ENCODE assay signal across 21 cellular contexts in genomic region chr19:3766520-3766919, GRCh38. TPM values are rescaled to one million over a fixed set of nuclear protein-coding genes. Genes with fewer than 3 reads are reported as not detected.
DNase-seq lines count a peak whose midpoint lies in the region; ATAC-seq and TF ChIP-seq lines count a peak whose summit lies in the region.
"Had no signal": no experiment of that assay in that cellular context is flagged by ENCODE, and none has a peak within 500 bp of the region (broad histone marks: within the 10 kb centered on the region; RNA-seq: fewer than 3 reads in every experiment).

No MANE protein-coding gene starts in this region.

- no peak for TF ChIP-seq CTCF in sigmoid colon (IDR thresholded peaks at IDR 0.05)

- peak; percentile 67 for DNase-seq in activated CD4-positive, alpha-beta T cell treated with anti-CD3 and anti-CD28 coated beads, Interleukin-2, amount 10 ng/mL, durations not matched to agents 24 days and 14 days
- no peak for DNase-seq in activated CD4-positive, alpha-beta T cell treated with anti-CD3 and anti-CD28 coated beads for 1 hour
- no peak for DNase-seq in activated T-helper 2 cell treated with anti-CD3 and anti-CD28 coated beads, Interferon-gamma antibody, Interleukin-2, Interleukin-4, amounts not matched to agents 10 μg/mL and 5 μg/mL and 100 μg/mL, durations not matched to agents 14 hours and 24 hours and 36 hours (ENCODE audit: low spot score)
- DNase-seq in sigmoid colon (peak; percentile 63), hippocampal formation (lab: John Stamatoyannopoulos, UW) (no peak)
- DNase-seq: HCEC 1CT; NCI-H1436 treated with DMSO at 0.1 percent for 48 hours; NCI-H226; SIG-M5; stimulated activated CD4-positive, alpha-beta T cell treated with anti-CD3 and anti-CD28 coated beads, Interleukin-4, amount 100 ng/mL, for 1 hour; T1000 had no signal

- intact Hi-C loops in activated CD4-positive, alpha-beta T cell treated with anti-CD3 and anti-CD28 coated beads, Interleukin-2, amount 10 ng/mL, durations not matched to agents 24 days and 14 days (cut with micrococcal nuclease) = no loop called here
- intact Hi-C loops in activated T-helper 2 cell treated with anti-CD3 and anti-CD28 coated beads, Interferon-gamma antibody, Interleukin-2, Interleukin-4, amounts not matched to agents 10 μg/mL and 5 μg/mL and 100 μg/mL, durations not matched to agents 14 hours and 24 hours and 36 hours (cut with micrococcal nuclease) = loop anchor here (10.0 kb wide), 2 partner anchors 218 to 418 kb away; partner anchors contain the start of genes ANKRD24, EEF2 and SIRT6
- intact Hi-C loops in sigmoid colon (cut with DNase I) = no loop called here

- H3K27me3 ChIP-seq in sigmoid colon = peaks cover 0 to 4% (median 0%) of the 10 kb centered on the region in 3 donors

- TF ChIP-seq POLR2A in sigmoid colon (IDR thresholded peaks at IDR 0.05) = no peak

- no peak for ATAC-seq in GM18517 (IDR thresholded peaks at IDR 0.05; ENCODE audit: unreplicated experiment)
- ATAC-seq: A549, gastroesophageal sphincter, sciatic nerve had no signal

- 76 to 87% methylated on average over 7 of the region's 7 CpGs for WGBS in sigmoid colon, 2 donors

- peak overlapping the region; percentile 34 for H3K27ac Mint-ChIP-seq in activated CD4-positive, alpha-beta T cell treated with anti-CD3 and anti-CD28 coated beads, Interleukin-2, amount 10 ng/mL, durations not matched to agents 24 days and 14 days
- H3K27ac Mint-ChIP-seq in activated T-helper 2 cell treated with anti-CD3 and anti-CD28 coated beads, Interferon-gamma antibody, Interleukin-2, Interleukin-4, amounts not matched to agents 10 μg/mL and 5 μg/mL and 100 μg/mL, durations not matched to agents 14 hours and 24 hours and 36 hours = peak overlapping the region; percentile 9

- peak overlapping the region; percentile 8 for H3K4me3 Mint-ChIP-seq in activated CD4-positive, alpha-beta T cell treated with anti-CD3 and anti-CD28 coated beads, Interleukin-2, amount 10 ng/mL, durations not matched to agents 24 days and 14 days
- no peak overlapping the region for H3K4me3 Mint-ChIP-seq in activated T-helper 2 cell treated with anti-CD3 and anti-CD28 coated beads, Interferon-gamma antibody, Interleukin-2, Interleukin-4, amounts not matched to agents 10 μg/mL and 5 μg/mL and 100 μg/mL, durations not matched to agents 14 hours and 24 hours and 36 hours (ENCODE audit: low read depth)

- no peaks in the 10 kb centered on the region for H3K9me3 Mint-ChIP-seq in activated CD4-positive, alpha-beta T cell treated with anti-CD3 and anti-CD28 coated beads, Interleukin-2, amount 10 ng/mL, durations not matched to agents 24 days and 14 days
- no peaks in the 10 kb centered on the region for H3K9me3 Mint-ChIP-seq in activated T-helper 2 cell treated with anti-CD3 and anti-CD28 coated beads, Interferon-gamma antibody, Interleukin-2, Interleukin-4, amounts not matched to agents 10 μg/mL and 5 μg/mL and 100 μg/mL, durations not matched to agents 14 hours and 24 hours and 36 hours

- H3K4me1 ChIP-seq in sigmoid colon = peaks cover 0 to 20% (median 13%) of the 10 kb centered on the region in 4 donors

- H3K27me3 Mint-ChIP-seq in activated CD4-positive, alpha-beta T cell treated with anti-CD3 and anti-CD28 coated beads, Interleukin-2, amount 10 ng/mL, durations not matched to agents 24 days and 14 days = peaks cover 5% of the 10 kb centered on the region
- no peaks in the 10 kb centered on the region for H3K27me3 Mint-ChIP-seq in activated T-helper 2 cell treated with anti-CD3 and anti-CD28 coated beads, Interferon-gamma antibody, Interleukin-2, Interleukin-4, amounts not matched to agents 10 μg/mL and 5 μg/mL and 100 μg/mL, durations not matched to agents 14 hours and 24 hours and 36 hours (ENCODE audit: low read depth)

- peaks cover 24% of the 10 kb centered on the region for H3K36me3 Mint-ChIP-seq in activated CD4-positive, alpha-beta T cell treated with anti-CD3 and anti-CD28 coated beads, Interleukin-2, amount 10 ng/mL, durations not matched to agents 24 days and 14 days (ENCODE audit: low read depth)
- peaks cover 19% of the 10 kb centered on the region for H3K36me3 Mint-ChIP-seq in activated T-helper 2 cell treated with anti-CD3 and anti-CD28 coated beads, Interferon-gamma antibody, Interleukin-2, Interleukin-4, amounts not matched to agents 10 μg/mL and 5 μg/mL and 100 μg/mL, durations not matched to agents 14 hours and 24 hours and 36 hours (ENCODE audit: low read depth)

- H3K4me3 ChIP-seq in sigmoid colon = no peak overlapping the region
- H3K4me3 ChIP-seq: A549, gastroesophageal sphincter had no signal

- peaks cover 21% of the 10 kb centered on the region for H3K4me1 Mint-ChIP-seq in activated CD4-positive, alpha-beta T cell treated with anti-CD3 and anti-CD28 coated beads, Interleukin-2, amount 10 ng/mL, durations not matched to agents 24 days and 14 days
- peaks cover 16% of the 10 kb centered on the region for H3K4me1 Mint-ChIP-seq in activated T-helper 2 cell treated with anti-CD3 and anti-CD28 coated beads, Interferon-gamma antibody, Interleukin-2, Interleukin-4, amounts not matched to agents 10 μg/mL and 5 μg/mL and 100 μg/mL, durations not matched to agents 14 hours and 24 hours and 36 hours (ENCODE audit: low read depth)

- H3K36me3 ChIP-seq in sigmoid colon = peaks cover 13 to 43% (median 27%) of the 10 kb centered on the region in 4 donors

- no peaks in the 10 kb centered on the region for H3K9me3 ChIP-seq in sigmoid colon
- H3K9me3 ChIP-seq: A549, gastroesophageal sphincter had no signal

- no peak for TF ChIP-seq EP300 in sigmoid colon (IDR thresholded peaks at IDR 0.05)

- no peak overlapping the region for H3K27ac ChIP-seq in sigmoid colon
- H3K27ac ChIP-seq: A549, gastroesophageal sphincter, KMS-11 had no signal

RNA-seq across cellular contexts. Expression of gene MRPL54, which starts 4.0 kb away (rescaled TPM):
- total RNA-seq in activated CD4-positive, alpha-beta T cell treated with anti-CD3 and anti-CD28 coated beads, Interleukin-2, amount 10 ng/mL, durations not matched to agents 24 days and 14 days = 91.4 and 96.6 TPM in 2 replicates
- 98.0 and 99.6 TPM in 2 replicates for total RNA-seq in activated T-helper 2 cell treated with anti-CD3 and anti-CD28 coated beads, Interferon-gamma antibody, Interleukin-2, Interleukin-4, amounts not matched to agents 10 μg/mL and 5 μg/mL and 100 μg/mL, durations not matched to agents 14 hours and 24 hours and 36 hours
- 100 to 1,000 TPM in 3 of 4 donors, 10 to 100 TPM in 1; 80.6 to 123 (median 103) TPM for total RNA-seq in sigmoid colon
- 100 to 1,000 TPM in 2 of 3 donors, 10 to 100 TPM in 1; 87.7 to 185 (median 168) TPM for polyA plus RNA-seq in sigmoid colon

RNA-seq across cellular contexts. Expression of gene APBA3, which starts 5.0 kb away (rescaled TPM):
- total RNA-seq in activated CD4-positive, alpha-beta T cell treated with anti-CD3 and anti-CD28 coated beads, Interleukin-2, amount 10 ng/mL, durations not matched to agents 24 days and 14 days = 41.5 and 48.7 TPM in 2 replicates
- total RNA-seq in activated T-helper 2 cell treated with anti-CD3 and anti-CD28 coated beads, Interferon-gamma antibody, Interleukin-2, Interleukin-4, amounts not matched to agents 10 μg/mL and 5 μg/mL and 100 μg/mL, durations not matched to agents 14 hours and 24 hours and 36 hours = 45.4 and 50.0 TPM in 2 replicates
- 10 to 100 TPM; 17.8 to 42.9 (median 23.0) TPM for total RNA-seq in sigmoid colon
- 10 to 100 TPM; 12.0 to 19.5 (median 13.2) TPM for polyA plus RNA-seq in sigmoid colon

RNA-seq across cellular contexts. Expression of gene RAX2, which starts 5.5 kb away (rescaled TPM):
- total RNA-seq in activated CD4-positive, alpha-beta T cell treated with anti-CD3 and anti-CD28 coated beads, Interleukin-2, amount 10 ng/mL, durations not matched to agents 24 days and 14 days = not detected in 2 replicates
- total RNA-seq in activated T-helper 2 cell treated with anti-CD3 and anti-CD28 coated beads, Interferon-gamma antibody, Interleukin-2, Interleukin-4, amounts not matched to agents 10 μg/mL and 5 μg/mL and 100 μg/mL, durations not matched to agents 14 hours and 24 hours and 36 hours = not detected in 2 replicates
- total RNA-seq in sigmoid colon = not detected
- not detected for polyA plus RNA-seq in sigmoid colon
- total RNA-seq: cerebellum, endothelial cell of umbilical vein, G401, gastroesophageal sphincter, lung microvascular endothelial cell, sciatic nerve, urinary bladder had no signal
- polyA plus RNA-seq: A549, endothelial cell of umbilical vein, urinary bladder had no signal

RNA-seq across cellular contexts. Expression of gene MATK, which starts 19.7 kb away (rescaled TPM):
- 31.6 and 32.3 TPM in 2 replicates for total RNA-seq in activated CD4-positive, alpha-beta T cell treated with anti-CD3 and anti-CD28 coated beads, Interleukin-2, amount 10 ng/mL, durations not matched to agents 24 days and 14 days
- total RNA-seq in activated T-helper 2 cell treated with anti-CD3 and anti-CD28 coated beads, Interferon-gamma antibody, Interleukin-2, Interleukin-4, amounts not matched to agents 10 μg/mL and 5 μg/mL and 100 μg/mL, durations not matched to agents 14 hours and 24 hours and 36 hours = 25.4 and 27.5 TPM in 2 replicates
- total RNA-seq in sigmoid colon = 1 to 10 TPM in 1 of 4 donors, not detected in 3; 1.8 TPM
- 1 to 10 TPM in 2 of 3 donors, not detected in 1; 6.6 to 7.7 TPM for polyA plus RNA-seq in sigmoid colon
- total RNA-seq: endothelial cell of umbilical vein had no signal
- polyA plus RNA-seq: endothelial cell of umbilical vein had no signal

RNA-seq across cellular contexts. Expression of gene TJP3, which starts 58.3 kb away (rescaled TPM):
- total RNA-seq in activated CD4-positive, alpha-beta T cell treated with anti-CD3 and anti-CD28 coated beads, Interleukin-2, amount 10 ng/mL, durations not matched to agents 24 days and 14 days = 0.09 TPM in 1 of 2 replicates, not detected in the other
- total RNA-seq in activated T-helper 2 cell treated with anti-CD3 and anti-CD28 coated beads, Interferon-gamma antibody, Interleukin-2, Interleukin-4, amounts not matched to agents 10 μg/mL and 5 μg/mL and 100 μg/mL, durations not matched to agents 14 hours and 24 hours and 36 hours = 0.41 and 0.48 TPM in 2 replicates
- total RNA-seq in sigmoid colon = 1 to 10 TPM in 1 of 4 donors, under 1 TPM in 2, not detected in 1; 0.33 to 2.8 (median 0.36) TPM
- polyA plus RNA-seq in sigmoid colon = 100 to 1,000 TPM; 158 to 245 (median 168) TPM
- total RNA-seq: cerebellum, endothelial cell of umbilical vein, lung microvascular endothelial cell had no signal

Comparison
In these comparisons a context has a peak if more than half of its experiments do, and no peak if none do; other contexts are left out.
1. DNase-seq: peak in activated CD4-positive, alpha-beta T cell treated with anti-CD3 and anti-CD28 coated beads, Interleukin-2, amount 10 ng/mL, durations not matched to agents 24 days and 14 days (single experiment) and sigmoid colon (single experiment); none in activated CD4-positive, alpha-beta T cell treated with anti-CD3 and anti-CD28 coated beads for 1 hour (single experiment), activated T-helper 2 cell treated with anti-CD3 and anti-CD28 coated beads, Interferon-gamma antibody, Interleukin-2, Interleukin-4, amounts not matched to agents 10 μg/mL and 5 μg/mL and 100 μg/mL, durations not matched to agents 14 hours and 24 hours and 36 hours (single experiment) and hippocampal formation (0 of 2).